In the genomic region with DNA sequence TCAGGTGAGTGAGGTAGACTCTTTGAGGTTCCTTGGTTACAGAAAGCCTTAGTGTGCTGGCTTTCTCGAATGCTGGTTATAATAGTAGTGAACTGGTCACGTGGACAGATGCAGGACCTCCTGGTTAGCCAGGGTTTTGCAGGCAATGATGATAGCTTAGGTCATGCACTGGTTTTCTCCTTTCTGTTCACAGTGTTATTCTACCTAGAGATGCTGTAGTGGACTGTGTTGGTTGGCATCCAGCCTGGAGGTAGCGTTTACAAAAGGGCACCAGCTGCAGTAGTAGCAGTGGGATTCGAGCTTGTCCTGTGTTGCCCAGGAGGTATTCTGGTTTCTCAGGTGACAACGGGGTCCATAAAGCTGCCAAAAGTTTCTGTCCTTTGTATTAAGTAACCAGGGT, we compare ENCODE assay signal across 21 cellular contexts. TPM values are rescaled to one million over a fixed set of nuclear protein-coding genes. Genes with fewer than 3 reads are reported as not detected.
DNase-seq lines count a peak whose midpoint lies in the region; ATAC-seq and TF ChIP-seq lines count a peak whose summit lies in the region.
"Had no signal": no experiment of that assay in that cellular context is flagged by ENCODE, and none has a peak within 500 bp of the region (broad histone marks: within the 10 kb centered on the region; RNA-seq: fewer than 3 reads in every experiment).

No MANE protein-coding gene starts in this region.

- H3K4me3 ChIP-seq in Panc1 (ENCODE audit: low read depth in 2 of 2, low read length in 2 of 2) (no peak overlapping the region), psoas muscle (no peak overlapping the region)
- H3K4me3 ChIP-seq: esophagus muscularis mucosa, spleen, upper lobe of left lung had no signal

- H3K36me3 ChIP-seq in Panc1 (ENCODE audit: control insufficient read depth, insufficient read depth, low read length) (no peaks in the 10 kb centered on the region), psoas muscle (ENCODE audit: insufficient read depth in 1 of 2, low read depth in 1 of 2) (no peaks in the 10 kb centered on the region)

- intact Hi-C loops in Panc1 (cut with micrococcal nuclease; ENCODE audit: unreplicated experiment) (no loop called here), psoas muscle (cut with DNase I) (no loop called here), Right ventricle myocardium superior (cut with DNase I) (no loop called here)

- H3K27me3 ChIP-seq in Panc1 (ENCODE audit: control insufficient read depth, insufficient read depth, low read length) = no peaks in the 10 kb centered on the region
- H3K27me3 ChIP-seq in psoas muscle (ENCODE audit: insufficient read depth in 3 of 3, low read length in 2 of 3) = no peaks in the 10 kb centered on the region
- H3K27me3 ChIP-seq: BE2C, esophagus muscularis mucosa, spleen, upper lobe of left lung had no signal

- TF ChIP-seq CTCF in Panc1 (IDR thresholded peaks at IDR 0.05) (no peak), psoas muscle (IDR thresholded peaks at IDR 0.05) (no peak)

- H3K9me3 ChIP-seq in Panc1 (ENCODE audit: control insufficient read depth, insufficient read depth, low read depth, low read length) (peaks cover 34% of the 10 kb centered on the region), psoas muscle (peaks cover 22% of the 10 kb centered on the region)
- H3K9me3 ChIP-seq: BE2C had no signal

- CTCF ChIA-PET in Panc1 (lab: Charles Lee) = interaction anchor here (0.6 kb wide), 1 partner anchor 118 kb away, joined by 3 read pairs; no protein-coding TSS in a partner anchor

- no TSS peak for BruUV-seq in Panc1 (replicated peaks; lab: Mats Ljungman, UMichigan)

- 37 to 61% (median 49%) methylated on average over 5 of the region's 5 CpGs for WGBS in psoas muscle, 3 donors

- peak; percentile 8 for DNase-seq in DMS79 treated with DMSO at 0.1 percent for 48 hours (lab: John Stamatoyannopoulos, UW)
- DNase-seq in DMS79 (lab: John Stamatoyannopoulos, UW) = no peak
- DNase-seq in NCI-H2029 treated with DMSO at 0.1 percent for 48 hours (lab: John Stamatoyannopoulos, UW) = peak; percentile 60
- DNase-seq in Panc1 (ENCODE audit: low read depth, low spot score) = no peak
- no peak for DNase-seq in psoas muscle
- DNase-seq in Ammon's horn (ENCODE audit: low spot score) = no peak
- no peak for DNase-seq in Right ventricle myocardium superior
- DNase-seq: activated CD8-positive, alpha-beta T cell treated with anti-CD3 and anti-CD28 coated beads, Interleukin-2, amount 10 ng/mL, durations not matched to agents 7 days and 5 days; activated naive CD4-positive, alpha-beta T cell treated with Interleukin-2 at 50 U/mL for 16 hours; activated T-cell treated with anti-CD3 and anti-CD28 coated beads, Interleukin-2, amount 50 U/mL, for 24 hours; aorta; DND-41; effector CD8-positive, alpha-beta T cell; spleen; WERI-Rb-1 had no signal

- H3K27ac ChIP-seq in Panc1 (ENCODE audit: low read length) = no peak overlapping the region
- peak overlapping the region; percentile 59 for H3K27ac ChIP-seq in psoas muscle
- H3K27ac ChIP-seq: esophagus muscularis mucosa, KMS-11, spleen, upper lobe of left lung, WERI-Rb-1 had no signal

- H3K4me1 ChIP-seq in Panc1 (ENCODE audit: control insufficient read depth, insufficient read depth, low read length) (no peaks in the 10 kb centered on the region), psoas muscle (peaks cover 7% of the 10 kb centered on the region)
- H3K4me1 ChIP-seq: BE2C, upper lobe of left lung had no signal

- in situ Hi-C loops in Panc1 (cut with HindIII; ENCODE audit: low pct_unique_long_range_greater_than_20kb, low sequenced_read_pairs) = no loop called here

- POLR2A ChIA-PET in Panc1 (lab: Charles Lee) = no interaction called here

- ATAC-seq in Panc1 (peak; percentile 30; the same call in 1 of the 2 replicates), psoas muscle (peak; percentile 51 to 70 (median 61)), Right ventricle myocardium superior (ENCODE audit: poor library complexity) (no peak), HG03432 (IDR thresholded peaks at IDR 0.05; ENCODE audit: unreplicated experiment) (no peak)
- ATAC-seq: activated CD8-positive, alpha-beta T cell treated with anti-CD3 and anti-CD28 coated beads, Interleukin-2, amount 10 ng/mL, durations not matched to agents 7 days and 5 days; Right ventricle myocardium inferior had no signal

RNA-seq across cellular contexts. Expression of a gene that starts 27.0 kb away (rescaled TPM):
- total RNA-seq in Panc1 (2021; ENCODE audit: unreplicated experiment) = 63.4 TPM
- 71.9 TPM for polyA plus RNA-seq in Panc1 (2012; ENCODE audit: insufficient read length)
- total RNA-seq in psoas muscle = 10 to 100 TPM; 36.4 to 60.4 (median 52.5) TPM
- 10 to 100 TPM; 20.0 to 25.7 (median 23.9) TPM for polyA plus RNA-seq in psoas muscle
- 104 TPM for total RNA-seq in Right ventricle myocardium superior

Comparison
In these comparisons a context has a peak if more than half of its experiments do, and no peak if none do; other contexts are left out.
1. DNase-seq: peak in DMS79 treated with DMSO at 0.1 percent for 48 hours (single experiment) and NCI-H2029 treated with DMSO at 0.1 percent for 48 hours (single experiment); none in DMS79 (single experiment), Panc1 (single experiment), psoas muscle (0 of 2), Ammon's horn (single experiment) and Right ventricle myocardium superior (single experiment).
2. ATAC-seq: peak in Panc1 (single experiment) and psoas muscle (4 of 4); none in Right ventricle myocardium superior (single experiment) and HG03432 (single experiment).